1 cellular context compared by ENCODE assay signal in the genomic region with DNA sequence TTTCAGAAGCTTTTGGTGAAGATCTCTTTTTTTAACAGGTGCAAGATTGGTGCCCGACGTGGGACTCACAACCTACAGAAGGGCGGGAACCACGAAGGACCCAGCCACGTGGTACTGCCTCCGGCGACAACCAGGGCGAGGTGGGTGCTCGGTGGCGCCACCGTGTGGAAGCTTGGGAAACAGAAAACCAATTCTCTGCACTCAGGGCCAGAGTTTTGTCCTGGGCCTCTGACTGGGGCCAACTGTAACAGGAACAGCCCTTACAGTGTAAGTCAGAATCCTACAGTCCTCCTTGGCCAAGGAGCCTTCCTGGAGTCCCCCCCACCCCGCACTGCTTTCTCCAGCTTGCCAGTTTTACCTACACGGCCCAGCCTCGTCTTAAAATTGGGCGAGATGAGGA.
TF ChIP-seq lines count a peak whose summit lies in the region.

No MANE protein-coding gene starts in this region.

TF ChIP-seq in WTC11, 78 proteins besides CTCF, POLR2A, EP300 and RAD21 (continued from another document and continues in another):
- TF ChIP-seq, protein P1, sequence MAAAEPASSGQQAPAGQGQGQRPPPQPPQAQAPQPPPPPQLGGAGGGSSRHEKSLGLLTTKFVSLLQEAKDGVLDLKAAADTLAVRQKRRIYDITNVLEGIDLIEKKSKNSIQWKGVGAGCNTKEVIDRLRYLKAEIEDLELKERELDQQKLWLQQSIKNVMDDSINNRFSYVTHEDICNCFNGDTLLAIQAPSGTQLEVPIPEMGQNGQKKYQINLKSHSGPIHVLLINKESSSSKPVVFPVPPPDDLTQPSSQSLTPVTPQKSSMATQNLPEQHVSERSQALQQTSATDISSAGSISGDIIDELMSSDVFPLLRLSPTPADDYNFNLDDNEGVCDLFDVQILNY (CRISPR knock-in tag; IDR thresholded peaks at IDR 0.05), result 0 out of 2 replicates have a peak, but pooled peaks have one; percentile 52
- TF ChIP-seq, protein P2, sequence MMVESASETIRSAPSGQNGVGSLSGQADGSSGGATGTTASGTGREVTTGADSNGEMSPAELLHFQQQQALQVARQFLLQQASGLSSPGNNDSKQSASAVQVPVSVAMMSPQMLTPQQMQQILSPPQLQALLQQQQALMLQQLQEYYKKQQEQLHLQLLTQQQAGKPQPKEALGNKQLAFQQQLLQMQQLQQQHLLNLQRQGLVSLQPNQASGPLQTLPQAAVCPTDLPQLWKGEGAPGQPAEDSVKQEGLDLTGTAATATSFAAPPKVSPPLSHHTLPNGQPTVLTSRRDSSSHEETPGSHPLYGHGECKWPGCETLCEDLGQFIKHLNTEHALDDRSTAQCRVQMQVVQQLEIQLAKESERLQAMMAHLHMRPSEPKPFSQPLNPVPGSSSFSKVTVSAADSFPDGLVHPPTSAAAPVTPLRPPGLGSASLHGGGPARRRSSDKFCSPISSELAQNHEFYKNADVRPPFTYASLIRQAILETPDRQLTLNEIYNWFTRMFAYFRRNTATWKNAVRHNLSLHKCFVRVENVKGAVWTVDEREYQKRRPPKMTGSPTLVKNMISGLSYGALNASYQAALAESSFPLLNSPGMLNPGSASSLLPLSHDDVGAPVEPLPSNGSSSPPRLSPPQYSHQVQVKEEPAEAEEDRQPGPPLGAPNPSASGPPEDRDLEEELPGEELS (CRISPR knock-in tag; IDR thresholded peaks at IDR 0.05), result peak; percentile 88
- TF ChIP-seq, protein P3, sequence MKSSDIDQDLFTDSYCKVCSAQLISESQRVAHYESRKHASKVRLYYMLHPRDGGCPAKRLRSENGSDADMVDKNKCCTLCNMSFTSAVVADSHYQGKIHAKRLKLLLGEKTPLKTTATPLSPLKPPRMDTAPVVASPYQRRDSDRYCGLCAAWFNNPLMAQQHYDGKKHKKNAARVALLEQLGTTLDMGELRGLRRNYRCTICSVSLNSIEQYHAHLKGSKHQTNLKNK (CRISPR knock-in tag; IDR thresholded peaks at IDR 0.05), result no peak
- no peak for TF ChIP-seq ZNF219 (CRISPR knock-in tag; IDR thresholded peaks at IDR 0.05; ENCODE audit: borderline replicate concordance)
- TF ChIP-seq TEAD1 (CRISPR knock-in tag; IDR thresholded peaks at IDR 0.05), result peak; percentile 86
- TF ChIP-seq, protein P4, sequence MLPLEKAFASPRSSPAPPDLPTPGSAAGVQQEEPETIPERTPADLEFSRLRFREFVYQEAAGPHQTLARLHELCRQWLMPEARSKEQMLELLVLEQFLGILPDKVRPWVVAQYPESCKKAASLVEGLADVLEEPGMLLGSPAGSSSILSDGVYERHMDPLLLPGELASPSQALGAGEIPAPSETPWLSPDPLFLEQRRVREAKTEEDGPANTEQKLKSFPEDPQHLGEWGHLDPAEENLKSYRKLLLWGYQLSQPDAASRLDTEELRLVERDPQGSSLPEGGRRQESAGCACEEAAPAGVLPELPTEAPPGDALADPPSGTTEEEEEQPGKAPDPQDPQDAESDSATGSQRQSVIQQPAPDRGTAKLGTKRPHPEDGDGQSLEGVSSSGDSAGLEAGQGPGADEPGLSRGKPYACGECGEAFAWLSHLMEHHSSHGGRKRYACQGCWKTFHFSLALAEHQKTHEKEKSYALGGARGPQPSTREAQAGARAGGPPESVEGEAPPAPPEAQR (CRISPR knock-in tag; IDR thresholded peaks at IDR 0.05), result no peak
- 0 out of 2 replicates have a peak, but pooled peaks have one; percentile 26 for TF ChIP-seq NFYB (CRISPR knock-in tag; conservative IDR thresholded peaks at IDR 0.05; ENCODE audit: low read depth)
- peak; percentile 92; the same call in 1 of the 2 replicates for TF ChIP-seq FOXP1 (CRISPR knock-in tag; IDR thresholded peaks at IDR 0.05; ENCODE audit: borderline replicate concordance)
- TF ChIP-seq, protein P5, sequence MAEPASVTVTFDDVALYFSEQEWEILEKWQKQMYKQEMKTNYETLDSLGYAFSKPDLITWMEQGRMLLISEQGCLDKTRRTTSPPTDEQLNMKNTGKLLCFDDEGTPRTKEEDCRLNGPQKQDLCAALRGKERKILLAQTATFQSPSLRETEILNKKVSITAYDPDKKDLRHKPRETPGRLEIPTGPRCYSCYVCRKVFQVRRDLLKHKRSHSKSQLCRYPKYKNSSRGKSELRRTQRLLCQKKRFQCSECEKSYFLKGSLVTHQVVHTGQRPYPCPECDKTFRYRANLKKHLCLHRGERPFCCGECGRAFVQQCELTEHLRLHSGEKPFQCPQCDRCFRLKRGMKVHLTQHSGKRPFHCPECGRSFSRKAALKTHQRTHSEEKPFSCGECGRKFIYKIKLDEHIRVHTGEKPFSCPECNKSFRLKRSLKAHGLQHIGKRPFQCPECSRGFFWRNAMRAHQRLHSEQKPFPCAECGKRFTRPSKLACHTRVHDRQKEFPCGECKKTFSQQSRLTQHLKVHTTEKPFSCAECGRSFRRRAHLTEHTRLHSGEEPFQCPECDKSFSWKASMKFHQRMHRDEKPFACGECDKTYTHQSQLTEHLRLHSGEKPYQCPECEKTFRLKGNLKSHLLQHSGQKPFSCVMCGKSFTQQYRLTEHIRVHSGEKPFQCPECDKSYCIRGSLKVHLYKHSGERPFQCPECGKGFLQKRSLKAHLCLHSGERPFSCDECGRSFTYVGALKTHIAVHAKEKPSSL (CRISPR knock-in tag; conservative IDR thresholded peaks at IDR 0.05), result no peak
- TF ChIP-seq SOX15 (CRISPR knock-in tag; IDR thresholded peaks at IDR 0.05), result no peak
- no peak for TF ChIP-seq ZBTB21 (CRISPR knock-in tag; IDR thresholded peaks at IDR 0.05; ENCODE audit: borderline replicate concordance)
- TF ChIP-seq, protein P6, sequence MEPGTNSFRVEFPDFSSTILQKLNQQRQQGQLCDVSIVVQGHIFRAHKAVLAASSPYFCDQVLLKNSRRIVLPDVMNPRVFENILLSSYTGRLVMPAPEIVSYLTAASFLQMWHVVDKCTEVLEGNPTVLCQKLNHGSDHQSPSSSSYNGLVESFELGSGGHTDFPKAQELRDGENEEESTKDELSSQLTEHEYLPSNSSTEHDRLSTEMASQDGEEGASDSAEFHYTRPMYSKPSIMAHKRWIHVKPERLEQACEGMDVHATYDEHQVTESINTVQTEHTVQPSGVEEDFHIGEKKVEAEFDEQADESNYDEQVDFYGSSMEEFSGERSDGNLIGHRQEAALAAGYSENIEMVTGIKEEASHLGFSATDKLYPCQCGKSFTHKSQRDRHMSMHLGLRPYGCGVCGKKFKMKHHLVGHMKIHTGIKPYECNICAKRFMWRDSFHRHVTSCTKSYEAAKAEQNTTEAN (CRISPR knock-in tag; IDR thresholded peaks at IDR 0.05), result peak; percentile 82; the same call in 1 of the 2 replicates
- no peak for TF ChIP-seq CBFB (CRISPR knock-in tag; IDR thresholded peaks at IDR 0.05; ENCODE audit: low read depth)
- TF ChIP-seq ZNF263 (CRISPR knock-in tag; IDR thresholded peaks at IDR 0.05; ENCODE audit: low read depth), result no peak
- TF ChIP-seq, protein P7, sequence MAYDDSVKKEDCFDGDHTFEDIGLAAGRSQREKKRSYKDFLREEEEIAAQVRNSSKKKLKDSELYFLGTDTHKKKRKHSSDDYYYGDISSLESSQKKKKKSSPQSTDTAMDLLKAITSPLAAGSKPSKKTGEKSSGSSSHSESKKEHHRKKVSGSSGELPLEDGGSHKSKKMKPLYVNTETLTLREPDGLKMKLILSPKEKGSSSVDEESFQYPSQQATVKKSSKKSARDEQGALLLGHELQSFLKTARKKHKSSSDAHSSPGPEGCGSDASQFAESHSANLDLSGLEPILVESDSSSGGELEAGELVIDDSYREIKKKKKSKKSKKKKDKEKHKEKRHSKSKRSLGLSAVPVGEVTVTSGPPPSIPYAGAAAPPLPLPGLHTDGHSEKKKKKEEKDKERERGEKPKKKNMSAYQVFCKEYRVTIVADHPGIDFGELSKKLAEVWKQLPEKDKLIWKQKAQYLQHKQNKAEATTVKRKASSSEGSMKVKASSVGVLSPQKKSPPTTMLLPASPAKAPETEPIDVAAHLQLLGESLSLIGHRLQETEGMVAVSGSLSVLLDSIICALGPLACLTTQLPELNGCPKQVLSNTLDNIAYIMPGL (CRISPR knock-in tag; IDR thresholded peaks at IDR 0.05), result no peak
- no peak for TF ChIP-seq NR1H2 (CRISPR knock-in tag; IDR thresholded peaks at IDR 0.05)
- TF ChIP-seq IRF2 (CRISPR knock-in tag; IDR thresholded peaks at IDR 0.05; ENCODE audit: borderline replicate concordance, low read depth), result no peak
- TF ChIP-seq SMAD4 (CRISPR knock-in tag; IDR thresholded peaks at IDR 0.05), result peak; percentile 78
- TF ChIP-seq, protein P8, sequence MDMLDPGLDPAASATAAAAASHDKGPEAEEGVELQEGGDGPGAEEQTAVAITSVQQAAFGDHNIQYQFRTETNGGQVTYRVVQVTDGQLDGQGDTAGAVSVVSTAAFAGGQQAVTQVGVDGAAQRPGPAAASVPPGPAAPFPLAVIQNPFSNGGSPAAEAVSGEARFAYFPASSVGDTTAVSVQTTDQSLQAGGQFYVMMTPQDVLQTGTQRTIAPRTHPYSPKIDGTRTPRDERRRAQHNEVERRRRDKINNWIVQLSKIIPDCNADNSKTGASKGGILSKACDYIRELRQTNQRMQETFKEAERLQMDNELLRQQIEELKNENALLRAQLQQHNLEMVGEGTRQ (CRISPR knock-in tag; IDR thresholded peaks at IDR 0.05), result peak; percentile 77
- peak; percentile 95 for TF ChIP-seq ZNF232 (CRISPR knock-in tag; IDR thresholded peaks at IDR 0.05)
- TF ChIP-seq ZNF138 (CRISPR knock-in tag; conservative IDR thresholded peaks at IDR 0.05), result peak; percentile 76; the same call in 1 of the 2 replicates
- TF ChIP-seq, protein P9, sequence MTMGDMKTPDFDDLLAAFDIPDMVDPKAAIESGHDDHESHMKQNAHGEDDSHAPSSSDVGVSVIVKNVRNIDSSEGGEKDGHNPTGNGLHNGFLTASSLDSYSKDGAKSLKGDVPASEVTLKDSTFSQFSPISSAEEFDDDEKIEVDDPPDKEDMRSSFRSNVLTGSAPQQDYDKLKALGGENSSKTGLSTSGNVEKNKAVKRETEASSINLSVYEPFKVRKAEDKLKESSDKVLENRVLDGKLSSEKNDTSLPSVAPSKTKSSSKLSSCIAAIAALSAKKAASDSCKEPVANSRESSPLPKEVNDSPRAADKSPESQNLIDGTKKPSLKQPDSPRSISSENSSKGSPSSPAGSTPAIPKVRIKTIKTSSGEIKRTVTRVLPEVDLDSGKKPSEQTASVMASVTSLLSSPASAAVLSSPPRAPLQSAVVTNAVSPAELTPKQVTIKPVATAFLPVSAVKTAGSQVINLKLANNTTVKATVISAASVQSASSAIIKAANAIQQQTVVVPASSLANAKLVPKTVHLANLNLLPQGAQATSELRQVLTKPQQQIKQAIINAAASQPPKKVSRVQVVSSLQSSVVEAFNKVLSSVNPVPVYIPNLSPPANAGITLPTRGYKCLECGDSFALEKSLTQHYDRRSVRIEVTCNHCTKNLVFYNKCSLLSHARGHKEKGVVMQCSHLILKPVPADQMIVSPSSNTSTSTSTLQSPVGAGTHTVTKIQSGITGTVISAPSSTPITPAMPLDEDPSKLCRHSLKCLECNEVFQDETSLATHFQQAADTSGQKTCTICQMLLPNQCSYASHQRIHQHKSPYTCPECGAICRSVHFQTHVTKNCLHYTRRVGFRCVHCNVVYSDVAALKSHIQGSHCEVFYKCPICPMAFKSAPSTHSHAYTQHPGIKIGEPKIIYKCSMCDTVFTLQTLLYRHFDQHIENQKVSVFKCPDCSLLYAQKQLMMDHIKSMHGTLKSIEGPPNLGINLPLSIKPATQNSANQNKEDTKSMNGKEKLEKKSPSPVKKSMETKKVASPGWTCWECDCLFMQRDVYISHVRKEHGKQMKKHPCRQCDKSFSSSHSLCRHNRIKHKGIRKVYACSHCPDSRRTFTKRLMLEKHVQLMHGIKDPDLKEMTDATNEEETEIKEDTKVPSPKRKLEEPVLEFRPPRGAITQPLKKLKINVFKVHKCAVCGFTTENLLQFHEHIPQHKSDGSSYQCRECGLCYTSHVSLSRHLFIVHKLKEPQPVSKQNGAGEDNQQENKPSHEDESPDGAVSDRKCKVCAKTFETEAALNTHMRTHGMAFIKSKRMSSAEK (CRISPR knock-in tag; IDR thresholded peaks at IDR 0.05; ENCODE audit: borderline replicate concordance), result no peak
- TF ChIP-seq ETV6 (CRISPR knock-in tag; IDR thresholded peaks at IDR 0.05), result 0 out of 2 replicates have a peak, but pooled peaks have one; percentile 50
- no peak for TF ChIP-seq OVOL2 (CRISPR knock-in tag; IDR thresholded peaks at IDR 0.05; ENCODE audit: borderline replicate concordance)
- TF ChIP-seq ZNF121 (CRISPR knock-in tag; IDR thresholded peaks at IDR 0.05), result no peak
- no peak for TF ChIP-seq JAZF1 (CRISPR knock-in tag; IDR thresholded peaks at IDR 0.05)
- TF ChIP-seq SP1 (CRISPR knock-in tag; conservative IDR thresholded peaks at IDR 0.05), result peak; percentile 40; the same call in 1 of the 2 replicates
- no peak for TF ChIP-seq EMX1 (CRISPR knock-in tag; IDR thresholded peaks at IDR 0.05)
- TF ChIP-seq, protein P10, sequence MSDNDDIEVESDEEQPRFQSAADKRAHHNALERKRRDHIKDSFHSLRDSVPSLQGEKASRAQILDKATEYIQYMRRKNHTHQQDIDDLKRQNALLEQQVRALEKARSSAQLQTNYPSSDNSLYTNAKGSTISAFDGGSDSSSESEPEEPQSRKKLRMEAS (CRISPR knock-in tag; IDR thresholded peaks at IDR 0.05), result peak; percentile 99
- TF ChIP-seq TEAD4 (CRISPR knock-in tag; IDR thresholded peaks at IDR 0.05), result 0 out of 2 replicates have a peak, but pooled peaks have one; percentile 29
- TF ChIP-seq, protein P11, sequence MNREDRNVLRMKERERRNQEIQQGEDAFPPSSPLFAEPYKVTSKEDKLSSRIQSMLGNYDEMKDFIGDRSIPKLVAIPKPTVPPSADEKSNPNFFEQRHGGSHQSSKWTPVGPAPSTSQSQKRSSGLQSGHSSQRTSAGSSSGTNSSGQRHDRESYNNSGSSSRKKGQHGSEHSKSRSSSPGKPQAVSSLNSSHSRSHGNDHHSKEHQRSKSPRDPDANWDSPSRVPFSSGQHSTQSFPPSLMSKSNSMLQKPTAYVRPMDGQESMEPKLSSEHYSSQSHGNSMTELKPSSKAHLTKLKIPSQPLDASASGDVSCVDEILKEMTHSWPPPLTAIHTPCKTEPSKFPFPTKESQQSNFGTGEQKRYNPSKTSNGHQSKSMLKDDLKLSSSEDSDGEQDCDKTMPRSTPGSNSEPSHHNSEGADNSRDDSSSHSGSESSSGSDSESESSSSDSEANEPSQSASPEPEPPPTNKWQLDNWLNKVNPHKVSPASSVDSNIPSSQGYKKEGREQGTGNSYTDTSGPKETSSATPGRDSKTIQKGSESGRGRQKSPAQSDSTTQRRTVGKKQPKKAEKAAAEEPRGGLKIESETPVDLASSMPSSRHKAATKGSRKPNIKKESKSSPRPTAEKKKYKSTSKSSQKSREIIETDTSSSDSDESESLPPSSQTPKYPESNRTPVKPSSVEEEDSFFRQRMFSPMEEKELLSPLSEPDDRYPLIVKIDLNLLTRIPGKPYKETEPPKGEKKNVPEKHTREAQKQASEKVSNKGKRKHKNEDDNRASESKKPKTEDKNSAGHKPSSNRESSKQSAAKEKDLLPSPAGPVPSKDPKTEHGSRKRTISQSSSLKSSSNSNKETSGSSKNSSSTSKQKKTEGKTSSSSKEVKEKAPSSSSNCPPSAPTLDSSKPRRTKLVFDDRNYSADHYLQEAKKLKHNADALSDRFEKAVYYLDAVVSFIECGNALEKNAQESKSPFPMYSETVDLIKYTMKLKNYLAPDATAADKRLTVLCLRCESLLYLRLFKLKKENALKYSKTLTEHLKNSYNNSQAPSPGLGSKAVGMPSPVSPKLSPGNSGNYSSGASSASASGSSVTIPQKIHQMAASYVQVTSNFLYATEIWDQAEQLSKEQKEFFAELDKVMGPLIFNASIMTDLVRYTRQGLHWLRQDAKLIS (CRISPR knock-in tag; IDR thresholded peaks at IDR 0.05; ENCODE audit: borderline replicate concordance), result 0 out of 2 replicates have a peak, but pooled peaks have one; percentile 45
- peak; percentile 86 for TF ChIP-seq CREB1 (CRISPR knock-in tag; IDR thresholded peaks at IDR 0.05)
- no peak for TF ChIP-seq GABPB1 (CRISPR knock-in tag; IDR thresholded peaks at IDR 0.05)
- no peak for TF ChIP-seq PRRX2 (CRISPR knock-in tag; IDR thresholded peaks at IDR 0.05)
- TF ChIP-seq GRHL2 (CRISPR knock-in tag; IDR thresholded peaks at IDR 0.05; ENCODE audit: insufficient replicate concordance, severe bottlenecking), result no peak
